Comparison of ENCODE assay signal across 23 cellular contexts in the genomic region with DNA sequence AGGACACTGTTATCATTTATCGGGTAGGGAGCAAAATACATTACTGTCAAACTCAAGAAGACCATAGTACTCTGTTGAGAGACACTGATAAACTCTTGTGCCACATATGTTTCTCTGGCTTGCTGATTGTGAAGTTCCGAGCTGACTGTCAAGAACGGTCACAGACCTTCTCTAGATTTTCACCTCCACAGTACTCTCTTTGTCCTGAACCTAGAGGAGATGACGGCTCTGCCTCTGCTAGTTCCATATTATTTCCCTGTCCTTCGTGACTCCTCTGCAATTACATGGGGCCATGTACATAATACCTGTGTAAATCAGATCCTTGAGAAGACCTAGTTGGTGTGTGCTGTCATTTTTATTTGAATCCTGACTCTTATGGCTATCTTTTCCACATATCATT.
DNase-seq lines count a peak whose midpoint lies in the region; ATAC-seq and TF ChIP-seq lines count a peak whose summit lies in the region.
"Had no signal": no experiment of that assay in that cellular context is flagged by ENCODE, and none has a peak within 500 bp of the region (broad histone marks: within the 10 kb centered on the region; RNA-seq: fewer than 3 reads in every experiment).

No MANE protein-coding gene starts in this region.

- H3K4me1 ChIP-seq in suprapubic skin: peaks cover 25% of the 10 kb centered on the region
- H3K4me1 ChIP-seq: pancreas had no signal

- H3K36me3 ChIP-seq in suprapubic skin: peaks cover 16% of the 10 kb centered on the region

- H3K4me3 Mint-ChIP-seq in memory B cell: no peak overlapping the region
- H3K4me3 Mint-ChIP-seq: CD4-positive, alpha-beta T cell had no signal

- no peaks in the 10 kb centered on the region for H3K27me3 Mint-ChIP-seq in memory B cell
- H3K27me3 Mint-ChIP-seq: CD4-positive, alpha-beta T cell had no signal

- no peak overlapping the region for H3K4me3 ChIP-seq in suprapubic skin
- H3K4me3 ChIP-seq: hepatocyte, lung, pancreas had no signal

- peaks cover 7% of the 10 kb centered on the region for H3K9me3 Mint-ChIP-seq in memory B cell

- 92% methylated on average over 5 of the region's 5 CpGs for WGBS in suprapubic skin

- H3K27me3 ChIP-seq in suprapubic skin: no peaks in the 10 kb centered on the region
- H3K27me3 ChIP-seq: hepatocyte, pancreas had no signal

- TF ChIP-seq POLR2A in suprapubic skin (IDR thresholded peaks at IDR 0.05): no peak

- peak; percentile 73 for DNase-seq in OCI-M1 (lab: John Stamatoyannopoulos, UW)
- no peak for DNase-seq in memory B cell (ENCODE audit: low spot score in 2 of 2)
- no peak for DNase-seq in suprapubic skin (ENCODE audit: low spot score in 2 of 2)
- no peak for DNase-seq in NCI-H526 treated with DMSO at 0.1 percent for 48 hours (lab: John Stamatoyannopoulos, UW)
- DNase-seq: activated CD4-positive, alpha-beta T cell treated with anti-CD3 and anti-CD28 coated beads, Interleukin-2, amount 50 U/mL, for 4 hours; activated naive CD4-positive, alpha-beta T cell; CD4-positive, alpha-beta T cell; cerebellar nuclear complex; DMS53; NCI-H1048; NCI-H2081; NCI-H446 treated with DMSO at 0.1 percent for 48 hours; NK-92 treated with Interleukin-12 subunit alpha and Interleukin-12 subunit beta, amount 100 ng/mL, for 24 hours; pancreas; stimulated activated CD4-positive, alpha-beta T cell treated with anti-CD3 and anti-CD28 coated beads, Interleukin-4, amount 100 ng/mL, for 1 hour had no signal

- no peaks in the 10 kb centered on the region for H3K9me3 ChIP-seq in suprapubic skin
- H3K9me3 ChIP-seq: pancreas had no signal

- TF ChIP-seq CTCF in suprapubic skin (IDR thresholded peaks at IDR 0.05): no peak

- no peak for ATAC-seq in memory B cell (ENCODE audit: low read depth)
- ATAC-seq in HG03354 (IDR thresholded peaks at IDR 0.05; ENCODE audit: poor library complexity, severe bottlenecking, unreplicated experiment): no peak
- no peak for ATAC-seq in GM21360 (IDR thresholded peaks at IDR 0.05; ENCODE audit: unreplicated experiment)
- ATAC-seq in HG02642 (IDR thresholded peaks at IDR 0.05; ENCODE audit: poor library complexity, unreplicated experiment): no peak

- peaks cover 17% of the 10 kb centered on the region for H3K4me1 Mint-ChIP-seq in memory B cell

- no peak for TF ChIP-seq EP300 in suprapubic skin (IDR thresholded peaks at IDR 0.05)

- peak overlapping the region; percentile 76 for H3K27ac Mint-ChIP-seq in memory B cell
- H3K27ac Mint-ChIP-seq: CD4-positive, alpha-beta T cell had no signal

- H3K36me3 Mint-ChIP-seq in memory B cell: peaks cover 27% of the 10 kb centered on the region

- H3K27ac ChIP-seq in cingulate gyrus (ENCODE audit: low read depth, low read length): peak overlapping the region; percentile 3
- H3K27ac ChIP-seq in suprapubic skin: peak overlapping the region; percentile 79
- H3K27ac ChIP-seq: hepatocyte, RWPE1, VCaP had no signal
